In genomic region chr10:102669206-102670064, GRCh38 we compare ENCODE assay signal across 1 cellular context.
TF ChIP-seq lines count a peak whose summit lies in the region.

No MANE protein-coding gene starts in this region.

TF ChIP-seq in HepG2, 621 proteins besides CTCF, POLR2A, EP300 and RAD21 (continued from another document):
- peak; percentile 30; the same call in 1 of the 2 replicates for TF ChIP-seq ZNF598 (CRISPR knock-in tag; IDR thresholded peaks at IDR 0.05; ENCODE audit: borderline replicate concordance)
- peak; percentile 56; the same call in 1 of the 2 replicates for TF ChIP-seq PATZ1 (CRISPR knock-in tag; IDR thresholded peaks at IDR 0.05)
- TF ChIP-seq ZNF766 (CRISPR knock-in tag; IDR thresholded peaks at IDR 0.05; ENCODE audit: borderline replicate concordance) = 0 out of 2 replicates have a peak, but pooled peaks have one; percentile 45
- 0 out of 2 replicates have a peak, but pooled peaks have one; percentile 62 for TF ChIP-seq ZNF800 (CRISPR knock-in tag; IDR thresholded peaks at IDR 0.05)
- TF ChIP-seq AGO1 (IDR thresholded peaks at IDR 0.05; ENCODE audit: low read depth, low read length, poor library complexity, severe bottlenecking) = no peak
- peak; percentile 40; the same call in 1 of the 2 replicates for TF ChIP-seq SAP130 (CRISPR knock-in tag; IDR thresholded peaks at IDR 0.05; ENCODE audit: low read depth)
- peak; percentile 63; the same call in 1 of the 2 replicates for TF ChIP-seq ARID2 (CRISPR knock-in tag; IDR thresholded peaks at IDR 0.05; ENCODE audit: borderline replicate concordance)
- no peak for TF ChIP-seq SOX6 (IDR thresholded peaks at IDR 0.05)
- peak; percentile 23; the same call in 1 of the 2 replicates for TF ChIP-seq SOX6 (CRISPR knock-in tag; IDR thresholded peaks at IDR 0.05)
- 0 out of 2 replicates have a peak, but pooled peaks have one; percentile 35 for TF ChIP-seq SNAPC4 (CRISPR knock-in tag; IDR thresholded peaks at IDR 0.05)
- TF ChIP-seq ZNF280B (CRISPR knock-in tag; IDR thresholded peaks at IDR 0.05; ENCODE audit: borderline replicate concordance) = 0 out of 2 replicates have a peak, but pooled peaks have one; percentile 15
- TF ChIP-seq MAX (IDR thresholded peaks at IDR 0.05) = peak; percentile 36; the same call in 1 of the 2 replicates
- peak; percentile 47; the same call in 1 of the 2 replicates for TF ChIP-seq PHF21A (CRISPR knock-in tag; IDR thresholded peaks at IDR 0.05)
- peak; percentile 86 for TF ChIP-seq ZFX (CRISPR knock-in tag; IDR thresholded peaks at IDR 0.05; ENCODE audit: low read depth)
- 0 out of 2 replicates have a peak, but pooled peaks have one; percentile 49 for TF ChIP-seq KLF12 (CRISPR knock-in tag; IDR thresholded peaks at IDR 0.05; ENCODE audit: borderline replicate concordance)
- TF ChIP-seq ELF4 (CRISPR knock-in tag; IDR thresholded peaks at IDR 0.05; ENCODE audit: borderline replicate concordance) = no peak
- peak; percentile 96 for TF ChIP-seq TEAD3 (CRISPR knock-in tag; optimal IDR thresholded peaks at IDR 0.05; ENCODE audit: borderline replicate concordance)
- TF ChIP-seq ZNF317 (CRISPR knock-in tag; IDR thresholded peaks at IDR 0.05) = 0 out of 2 replicates have a peak, but pooled peaks have one; percentile 32
- TF ChIP-seq E2F1 (CRISPR knock-in tag; IDR thresholded peaks at IDR 0.05) = 0 out of 2 replicates have a peak, but pooled peaks have one; percentile 29
- TF ChIP-seq MBD4 (IDR thresholded peaks at IDR 0.05; ENCODE audit: borderline replicate concordance, low read length) = no peak
- TF ChIP-seq FOXC1 (CRISPR knock-in tag; IDR thresholded peaks at IDR 0.05; ENCODE audit: borderline replicate concordance) = no peak
- peak; percentile 35 for TF ChIP-seq UBTF (CRISPR knock-in tag; IDR thresholded peaks at IDR 0.05)
- 0 out of 2 replicates have a peak, but pooled peaks have one; percentile 15 for TF ChIP-seq MED1 (CRISPR knock-in tag; IDR thresholded peaks at IDR 0.05)
